Comparison of ENCODE assay signal across 8 cellular contexts in the genomic region with DNA sequence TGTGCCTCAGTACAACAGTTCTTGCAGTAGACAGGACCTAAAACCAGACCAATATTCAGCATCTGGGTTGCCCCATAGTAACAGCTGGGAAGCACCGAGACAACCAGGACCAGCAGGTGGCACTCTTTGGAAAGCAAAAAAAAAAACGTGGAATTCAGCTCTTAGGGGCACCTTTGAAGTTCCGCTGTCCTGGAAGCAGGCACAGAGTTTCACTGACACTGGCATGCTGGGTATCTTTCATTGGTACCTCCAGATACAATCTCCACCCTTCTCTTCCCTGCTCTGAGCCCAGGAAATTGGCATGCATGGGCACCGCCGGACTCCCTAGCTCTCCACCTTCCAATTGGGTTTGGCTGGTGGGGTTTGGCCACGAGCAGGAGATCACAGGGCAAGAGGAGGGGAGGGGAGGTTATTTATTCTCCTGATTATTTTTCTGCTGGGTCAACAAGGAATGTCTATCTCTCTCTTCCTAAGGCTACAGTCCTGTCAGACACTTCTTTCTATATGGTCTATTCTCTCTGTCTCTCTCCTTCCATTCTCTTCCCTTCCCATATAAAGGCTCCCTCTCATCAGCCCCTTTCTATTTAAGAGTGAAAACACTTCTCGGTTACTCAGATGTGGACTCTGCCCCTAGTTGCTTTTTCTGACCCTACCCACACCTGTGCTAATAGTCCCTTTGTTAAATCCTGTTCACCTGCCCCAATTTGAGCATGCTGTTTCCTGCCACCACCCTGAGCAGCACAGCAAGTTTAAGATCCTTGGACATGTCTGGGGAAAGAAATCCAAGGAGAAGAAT. TPM values are rescaled to one million over a fixed set of nuclear protein-coding genes. Genes with fewer than 3 reads are reported as not detected.
DNase-seq lines count a peak whose midpoint lies in the region; ATAC-seq, FAIRE-seq and TF ChIP-seq lines count a peak whose summit lies in the region.

No MANE protein-coding gene starts in this region.

- H3K4me3 Mint-ChIP-seq in CD8-positive, alpha-beta memory T cell, result peak overlapping the region in 6 of 7 donors; percentile 51 to 98 (median 68)
- peak overlapping the region; percentile 48 for H3K4me3 Mint-ChIP-seq in nephron progenitor cell

- ATAC-seq in HG03280 (IDR thresholded peaks at IDR 0.05; ENCODE audit: unreplicated experiment), result no peak

- peak overlapping the region; percentile 63 for H3K4me2 ChIP-seq in fibroblast of lung (ENCODE audit: extremely low read depth, insufficient read depth, low read length)

- H3K36me3 ChIP-seq in CD8-positive, alpha-beta memory T cell (ENCODE audit: insufficient read depth, low read length), result no peaks in the 10 kb centered on the region
- no peaks in the 10 kb centered on the region for H3K36me3 ChIP-seq in fibroblast of lung (ENCODE audit: control insufficient read depth, insufficient read depth, low read length)

- H3K4me1 Mint-ChIP-seq in CD8-positive, alpha-beta memory T cell, result peaks cover 32 to 40% (median 34%) of the 10 kb centered on the region in 3 donors
- peaks cover 24% of the 10 kb centered on the region for H3K4me1 Mint-ChIP-seq in nephron progenitor cell

- H3K27me3 Mint-ChIP-seq in CD8-positive, alpha-beta memory T cell, result no peaks in the 10 kb centered on the region
- H3K27me3 Mint-ChIP-seq in nephron progenitor cell (ENCODE audit: low read depth, poor library complexity), result peaks cover 9% of the 10 kb centered on the region

- POLR2A ChIA-PET in CD8-positive, alpha-beta memory T cell (lab: Charles Lee), result interaction anchor here (0.6 to 1.8 kb wide), 4 partner anchors 86 to 289 kb away, joined by 3 to 7 read pairs (median 4); no protein-coding TSS in a partner anchor

- TF ChIP-seq POLR2A in H54 (IDR thresholded peaks at IDR 0.05; ENCODE audit: low read depth, low read length), result no peak

- H4K20me1 ChIP-seq in fibroblast of lung (ENCODE audit: control insufficient read depth, extremely low read depth, insufficient read depth, low read length), result no peaks in the 10 kb centered on the region

- peaks cover 0 to 5% (median 0%) of the 10 kb centered on the region in 3 donors for H3K36me3 Mint-ChIP-seq in CD8-positive, alpha-beta memory T cell
- peaks cover 4% of the 10 kb centered on the region for H3K36me3 Mint-ChIP-seq in nephron progenitor cell (ENCODE audit: low read depth)

- peak overlapping the region in 3 of 8 donors; percentile 27 to 90 (median 82) for H3K27ac Mint-ChIP-seq in CD8-positive, alpha-beta memory T cell
- H3K27ac Mint-ChIP-seq in nephron progenitor cell, result no peak overlapping the region

- H3K9me3 Mint-ChIP-seq in CD8-positive, alpha-beta memory T cell, result no peaks in the 10 kb centered on the region
- no peaks in the 10 kb centered on the region for H3K9me3 Mint-ChIP-seq in nephron progenitor cell

- peaks cover 18% of the 10 kb centered on the region for H3K4me1 ChIP-seq in CD8-positive, alpha-beta memory T cell (ENCODE audit: insufficient read depth, low read length)
- H3K4me1 ChIP-seq in fibroblast of lung (ENCODE audit: control insufficient read depth, extremely low read depth, insufficient read depth, low read length), result peaks cover 3% of the 10 kb centered on the region

- H3K9me3 ChIP-seq in CD8-positive, alpha-beta memory T cell (ENCODE audit: low read length), result no peaks in the 10 kb centered on the region
- H3K9me3 ChIP-seq in fibroblast of lung (ENCODE audit: control insufficient read depth, insufficient read depth, low read depth, low read length), result no peaks in the 10 kb centered on the region

- no peak overlapping the region for H3K9ac ChIP-seq in fibroblast of lung (ENCODE audit: insufficient read depth, low read length)

- peak; percentile 86 for FAIRE-seq in H54 (lab: Jason Lieb, UNC)

- CTCF ChIA-PET in CD8-positive, alpha-beta memory T cell (lab: Charles Lee), result interaction anchor here (0.7 to 2.7 kb wide), 20 partner anchors 8 to 313 kb away, joined by 3 to 36 read pairs (median 6); a partner anchor contains a TSS

- H3K27me3 ChIP-seq in CD8-positive, alpha-beta memory T cell (ENCODE audit: insufficient read depth, low read length, poor library complexity, severe bottlenecking), result no peaks in the 10 kb centered on the region
- H3K27me3 ChIP-seq in fibroblast of lung (ENCODE audit: control insufficient read depth, insufficient read depth, low read length), result no peaks in the 10 kb centered on the region

- no peaks in the 10 kb centered on the region for H3K79me2 ChIP-seq in fibroblast of lung (ENCODE audit: control insufficient read depth, insufficient read depth, low read length)

- TF ChIP-seq CTCF in fibroblast of lung (conservative IDR thresholded peaks at IDR 0.05 in 1 of 2, IDR thresholded peaks at IDR 0.05 in 1 of 2; ENCODE audit: low read depth in 1 of 2, low read length in 2 of 2) (peak; percentile 71 to 80), nephron progenitor cell (IDR thresholded peaks at IDR 0.05) (peak; percentile 59)

- peak; percentile 11 to 60 (median 42) for DNase-seq in CD8-positive, alpha-beta memory T cell
- DNase-seq in H54 (ENCODE audit: insufficient read length, low spot score), result peak; percentile 52
- DNase-seq in NCI-H460 (ENCODE audit: extremely low read depth, low read depth), result peak; percentile 59
- DNase-seq in activated CD8-positive, alpha-beta memory T cell treated with anti-CD3 and anti-CD28 coated beads, Interleukin-2, amount 50 U/mL, for 4 hours, result peak; percentile 37
- peak; percentile 39 to 63 for DNase-seq in fibroblast of lung (ENCODE audit: low read depth in 2 of 2)
- peak; percentile 35 for DNase-seq in nephron progenitor cell
- DNase-seq in occipital lobe (lab: John Stamatoyannopoulos, UW), result no peak

- no peak overlapping the region for H2AFZ ChIP-seq in fibroblast of lung (ENCODE audit: low read length)

- H3K4me3 ChIP-seq in CD8-positive, alpha-beta memory T cell (ENCODE audit: low read length), result no peak overlapping the region
- H3K4me3 ChIP-seq in fibroblast of lung (replicated peaks in 1 of 4; ENCODE audit: control extremely low read depth in 1 of 4, insufficient read depth in 1 of 4, low read depth in 3 of 4, low read length in 4 of 4), result no peak overlapping the region

- H3K27ac ChIP-seq in CD8-positive, alpha-beta memory T cell (ENCODE audit: low read depth, low read length), result no peak overlapping the region
- no peak overlapping the region for H3K27ac ChIP-seq in fibroblast of lung (ENCODE audit: insufficient read depth, low read length)

RNA-seq across cellular contexts. Expression of a gene that starts 1.9 kb away (rescaled TPM):
- 1 to 10 TPM; 5.9 to 6.3 TPM for total RNA-seq in CD8-positive, alpha-beta memory T cell
- 16.9 TPM for polyA plus RNA-seq in CD8-positive, alpha-beta memory T cell
- 13.7 and 16.8 TPM in 2 replicates for total RNA-seq in NCI-H460 (2014; rRNA removed; shearing (Covaris generic))
- polyA plus RNA-seq in NCI-H460 (2014; cell fraction: nucleus; rRNA removed), result 7.5 and 17.9 TPM in 2 replicates
- 5.9 and 7.8 TPM in 2 replicates for total RNA-seq in fibroblast of lung
- 4.5 and 7.0 TPM in 2 replicates for polyA plus RNA-seq in fibroblast of lung
- 4.6 and 7.6 TPM in 2 replicates for polyA plus RNA-seq in fibroblast of lung (2012)
- polyA minus RNA-seq in fibroblast of lung (ENCODE audit: low replicate concordance), result 1.5 TPM in 1 of 2 replicates, not detected in the other
- 6.4 TPM for total RNA-seq in occipital lobe
